8 cellular contexts compared by ENCODE assay signal in the genomic region with DNA sequence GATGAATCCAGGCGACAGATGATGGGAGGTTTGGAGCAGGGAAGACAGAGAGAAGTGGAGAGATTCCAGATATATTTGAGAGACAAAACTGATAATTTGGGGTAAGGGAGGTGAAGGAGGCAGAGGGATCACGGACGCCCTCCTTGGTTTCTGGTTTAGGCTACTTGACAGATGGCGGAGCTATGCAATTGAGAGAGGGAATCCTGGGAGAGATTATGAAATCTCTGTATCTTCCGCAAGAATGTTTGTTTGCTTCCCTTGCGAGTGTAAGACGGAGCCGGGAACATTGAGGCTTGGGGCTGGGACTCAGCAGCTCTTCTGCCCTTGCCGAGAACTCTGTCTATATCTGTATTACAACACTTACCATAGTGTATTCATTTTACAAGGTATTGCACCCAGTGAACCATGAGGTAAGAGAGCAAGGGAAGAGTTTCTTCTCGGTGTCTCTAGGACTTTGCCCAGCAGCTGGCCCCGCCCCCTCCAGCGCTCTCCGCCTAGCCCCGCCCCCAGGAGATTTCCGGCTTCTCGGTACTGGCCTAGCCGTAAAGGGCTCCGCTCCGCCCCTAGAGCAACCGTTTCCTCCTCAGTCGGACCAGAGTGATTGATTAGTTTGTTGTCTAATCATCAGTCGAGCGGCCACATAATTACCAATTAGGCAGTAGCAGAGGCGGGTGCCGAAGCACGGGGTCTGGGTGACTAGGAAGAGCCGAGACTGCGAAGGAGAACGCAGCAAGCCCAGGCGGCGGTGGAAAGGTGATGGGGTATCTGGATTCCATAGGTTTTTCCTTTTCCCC. TPM values are rescaled to one million over a fixed set of nuclear protein-coding genes. Genes with fewer than 3 reads are reported as not detected.
DNase-seq lines count a peak whose midpoint lies in the region; ATAC-seq, FAIRE-seq and TF ChIP-seq lines count a peak whose summit lies in the region.

TSS of gene PRR13 (plus strand) at position 695 of the 794 bp plus-strand sequence. CDS start 981 bp downstream, outside the sequence.

- POLR2A ChIA-PET in AG04450 (lab: Yijun Ruan, JAX), result interaction anchor here (0.6 to 1.3 kb wide), 8 partner anchors 9 to 96 kb away, joined by 3 to 11 read pairs (median 4); partner anchors contain the start of gene PCBP2

- H3K4me1 ChIP-seq in smooth muscle cell (ENCODE audit: low read depth), result peaks cover 7% of the 10 kb centered on the region

- ATAC-seq in GM18907 (IDR thresholded peaks at IDR 0.05; ENCODE audit: unreplicated experiment) (peak; percentile 98), HG03159 (IDR thresholded peaks at IDR 0.05; ENCODE audit: unreplicated experiment) (peak; percentile 97)

- peak; percentile 98 for DNase-seq in AG04450 (ENCODE audit: low read depth, low spot score)
- peak; percentile 97 for DNase-seq in NCI-H2227 treated with DMSO at 0.1 percent for 48 hours (lab: John Stamatoyannopoulos, UW)
- peak; percentile 99 for DNase-seq in bronchial epithelial cell (ENCODE audit: low read depth)
- DNase-seq in iPS-NIHi11 (ENCODE audit: low spot score), result peak; percentile 95
- peak; percentile 93 for DNase-seq in smooth muscle cell (lab: John Stamatoyannopoulos, UW; ENCODE audit: unreplicated experiment)

- peak within 1 kb of the TSS; percentile 85 for H3K9ac ChIP-seq in smooth muscle cell (ENCODE audit: low read depth)

- H3K27ac ChIP-seq in AG04450 (ENCODE audit: low read depth, low read length), result peak within 1 kb of the TSS; percentile 88
- H3K27ac ChIP-seq in smooth muscle cell (ENCODE audit: low read depth), result peak within 1 kb of the TSS; percentile 72

- no peaks in the 10 kb centered on the region for H3K9me3 ChIP-seq in AG04450 (ENCODE audit: control insufficient read depth, insufficient read depth, low read length)
- H3K9me3 ChIP-seq in smooth muscle cell (replicated peaks; ENCODE audit: low read depth), result no peaks in the 10 kb centered on the region

- CTCF ChIA-PET in AG04450 (lab: Charles Lee), result interaction anchor here (0.5 to 1.8 kb wide), 7 partner anchors 13 to 96 kb away, joined by 4 to 9 read pairs (median 5); no protein-coding TSS in a partner anchor

- peaks cover 14% of the 10 kb centered on the region for H3K79me2 ChIP-seq in smooth muscle cell (ENCODE audit: low read depth)

- FAIRE-seq in bronchial epithelial cell (lab: Jason Lieb, UNC), result no peak

- H3K4me3 ChIP-seq in AG04450 (ENCODE audit: low read depth, low read length) (peak within 1 kb of the TSS; percentile 80), WI38 (ENCODE audit: low read depth, low read length) (peak within 1 kb of the TSS; percentile 90), bronchial epithelial cell (ENCODE audit: low read depth, low read length) (peak within 1 kb of the TSS; percentile 87), smooth muscle cell (peak within 1 kb of the TSS; percentile 87)

- peak within 1 kb of the TSS; percentile 91 for H2AFZ ChIP-seq in smooth muscle cell (ENCODE audit: low read depth)

- no peaks in the 10 kb centered on the region for H3K27me3 ChIP-seq in AG04450 (ENCODE audit: control insufficient read depth, insufficient read depth, low read length)
- no peaks in the 10 kb centered on the region for H3K27me3 ChIP-seq in bronchial epithelial cell (ENCODE audit: control insufficient read depth, insufficient read depth, low read length)
- no peaks in the 10 kb centered on the region for H3K27me3 ChIP-seq in smooth muscle cell (ENCODE audit: low read depth)

- no peak for TF ChIP-seq CTCF in AG04450 (IDR thresholded peaks at IDR 0.05; ENCODE audit: low read depth, low read length)
- no peak for TF ChIP-seq CTCF in WI38 (IDR thresholded peaks at IDR 0.05; ENCODE audit: low read depth, low read length)
- no peak for TF ChIP-seq CTCF in bronchial epithelial cell (IDR thresholded peaks at IDR 0.05; ENCODE audit: insufficient read depth, low read length, severe bottlenecking)
- no peak for TF ChIP-seq CTCF in smooth muscle cell (IDR thresholded peaks at IDR 0.05; ENCODE audit: borderline replicate concordance, insufficient read depth, poor library complexity, severe bottlenecking)

- whole genome bisulfite sequencing in smooth muscle cell (ENCODE audit: low lambda C conversion rate), result 2% methylated on average over 30 of the region's 31 CpGs

- peak within 1 kb of the TSS; percentile 91 for H3K4me2 ChIP-seq in smooth muscle cell

- peaks cover 4% of the 10 kb centered on the region for H3F3A ChIP-seq in smooth muscle cell (ENCODE audit: low read depth)

- H3K36me3 ChIP-seq in bronchial epithelial cell (ENCODE audit: control insufficient read depth, insufficient read depth, low read length) (peaks cover 8% of the 10 kb centered on the region), smooth muscle cell (ENCODE audit: low read depth) (no peaks in the 10 kb centered on the region)

- no peaks in the 10 kb centered on the region for H4K20me1 ChIP-seq in smooth muscle cell (ENCODE audit: low read depth)

RNA-seq across cellular contexts. Expression of gene PRR13, which starts in this region (rescaled TPM):
- polyA plus RNA-seq in AG04450 (2011; rRNA removed), result 71.4 and 92.8 TPM in 2 replicates
- 78.8 and 83.9 TPM in 2 replicates for polyA minus RNA-seq in AG04450 (2011; rRNA and poly(A)+ RNA removed)
- 29.0 and 40.5 TPM in 2 replicates for total RNA-seq in bronchial epithelial cell
- 45.7 and 65.3 TPM in 2 replicates for total RNA-seq in smooth muscle cell
- polyA plus RNA-seq in smooth muscle cell, result 176 and 181 TPM in 2 replicates

Comparison
In these comparisons a context has a peak if more than half of its experiments do, and no peak if none do; other contexts are left out.
1. Peak in every context shown above with its lines: DNase-seq, ATAC-seq, H3K4me3 ChIP-seq and H3K27ac ChIP-seq.